In the genomic region with DNA sequence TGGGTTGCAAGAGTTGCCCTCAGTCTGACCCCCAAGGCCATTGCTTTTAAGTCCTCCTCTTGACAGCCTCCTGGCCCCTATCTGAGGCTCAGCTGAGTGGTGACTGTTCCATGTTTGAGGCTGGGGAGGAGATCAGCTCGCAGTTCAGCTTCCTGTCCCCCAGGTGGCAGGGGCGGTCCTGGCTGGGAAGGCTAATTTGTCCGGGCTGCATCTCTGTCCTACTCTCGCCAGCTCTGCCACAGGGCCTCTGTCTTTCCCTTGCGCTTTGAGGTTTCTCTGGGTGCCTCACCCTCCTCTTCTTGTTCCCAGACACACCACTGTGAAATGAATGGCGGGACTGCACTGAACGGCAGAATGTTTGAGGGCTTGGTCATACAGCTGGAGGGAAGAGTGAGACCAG, we compare ENCODE assay signal across 8 cellular contexts.
DNase-seq lines count a peak whose midpoint lies in the region; ATAC-seq, FAIRE-seq and TF ChIP-seq lines count a peak whose summit lies in the region.

No MANE protein-coding gene starts in this region.

- in situ Hi-C loops in K562 (cut with MboI) = no loop called here

- H3K9me3 ChIP-seq in K562 (replicated peaks; ENCODE audit: control insufficient read depth, insufficient read depth, low read depth, low read length) = no peaks in the 10 kb centered on the region

- 0 out of 2 replicates have a peak, but pooled peaks cover 3% of the 10 kb centered on the region for H4K20me1 ChIP-seq in K562 (replicated peaks; ENCODE audit: control insufficient read depth, insufficient read depth, low read length)

- WGBS in K562 (ENCODE audit: insufficient coverage, low coverage, missing lambda C conversion rate) = 5% methylated on average over 7 of the region's 7 CpGs

- no peak overlapping the region for H3K9ac ChIP-seq in K562 (ENCODE audit: insufficient read depth in 1 of 2, low read depth in 2 of 2, low read length in 2 of 2)

- no peak for TF ChIP-seq POLR2A in K562 (conservative IDR thresholded peaks at IDR 0.05)

- FAIRE-seq in K562 (lab: Jason Lieb, UNC) = no peak

- H3K27ac ChIP-seq in K562 (ENCODE audit: extremely low read depth, low read depth, low read length) = no peak overlapping the region

- CTCF ChIA-PET in K562 (lab: Yijun Ruan, JAX; ENCODE audit: low intra/inter-chr PET ratio) = interaction anchor here (1.5 kb wide), 1 partner anchor 368 kb away, joined by 4 read pairs; no protein-coding TSS in a partner anchor

- H3K27me3 ChIP-seq in K562 (ENCODE audit: control insufficient read depth in 2 of 2, insufficient read depth in 2 of 2, low read length in 2 of 2) = peaks cover 5 to 54% of the 10 kb centered on the region in 2 experiments; a peak in 4 of 5 replicates

- H3K36me3 Mint-ChIP-seq in nephron (ENCODE audit: low read depth) = no peaks in the 10 kb centered on the region

- no peaks in the 10 kb centered on the region for H3K36me3 ChIP-seq in K562 (ENCODE audit: control insufficient read depth, insufficient read depth, low read length)

- POLR2A ChIA-PET in K562 (lab: Yijun Ruan, JAX) = interaction anchor here (0.7 to 0.8 kb wide), 2 partner anchors 10 kb away, joined by 3 read pairs; no protein-coding TSS in a partner anchor

- peaks cover 4% of the 10 kb centered on the region for H3K4me1 Mint-ChIP-seq in nephron

- DNase-seq in A172 (ENCODE audit: low spot score) (peak; percentile 45), GM12865 (ENCODE audit: low read depth) (peak; percentile 43), NCI-H446 treated with DMSO at 0.1 percent for 48 hours (lab: John Stamatoyannopoulos, UW) (peak; percentile 43), K562 (ENCODE audit: extremely low read depth in 1 of 4, low spot score in 3 of 4) (peak; percentile 46 to 65 (median 52)), putamen (ENCODE audit: low spot score) (no peak), amniotic stem cell (lab: John Stamatoyannopoulos, UW) (no peak)

- TF ChIP-seq CTCF in GM12865 (IDR thresholded peaks at IDR 0.05; ENCODE audit: insufficient read depth, low read depth, low read length, missing control alignments) = peak; percentile 53
- peak; percentile 64 to 71 (median 69) for TF ChIP-seq CTCF in K562 (IDR thresholded peaks at IDR 0.05 in 2 of 3, conservative IDR thresholded peaks at IDR 0.05 in 1 of 3; ENCODE audit: insufficient read depth in 2 of 3, low read depth in 1 of 3, low read length in 3 of 3)
- TF ChIP-seq CTCF in nephron (IDR thresholded peaks at IDR 0.05; ENCODE audit: unreplicated experiment in 3 of 3) = peak; percentile 51 to 57 (median 53)

- H3K79me2 ChIP-seq in K562 (ENCODE audit: control insufficient read depth, insufficient read depth, low read length) = no peaks in the 10 kb centered on the region

- no TSS peak for BruUV-seq in K562 (replicated peaks; lab: Mats Ljungman, UMichigan)

- no peak overlapping the region for H3K27ac Mint-ChIP-seq in nephron

- peaks cover 16% of the 10 kb centered on the region for H3K27me3 Mint-ChIP-seq in nephron (ENCODE audit: low read depth)

- H3K4me3 ChIP-seq in GM12865 (ENCODE audit: low read depth, low read length) = no peak overlapping the region
- H3K4me3 ChIP-seq in K562 = no peak overlapping the region

- no peaks in the 10 kb centered on the region for H3K9me3 Mint-ChIP-seq in nephron

- no peak overlapping the region for H3K4me2 ChIP-seq in K562 (ENCODE audit: insufficient read depth, low read length)

- TF ChIP-seq RAD21 in K562 (CRISPR knock-in tag; conservative IDR thresholded peaks at IDR 0.05 in 1 of 2, IDR thresholded peaks at IDR 0.05 in 1 of 2) = peak; percentile 53 to 73

- H2AFZ ChIP-seq in K562 (ENCODE audit: low read depth, low read length) = no peak overlapping the region

- TF ChIP-seq EP300 in K562 (IDR thresholded peaks at IDR 0.05; ENCODE audit: low read length) = no peak

- no peak overlapping the region for H3K4me3 Mint-ChIP-seq in nephron

- ATAC-seq in K562 = peak; percentile 90
- ATAC-seq in HG03095 (IDR thresholded peaks at IDR 0.05; ENCODE audit: unreplicated experiment) = no peak

- H3K4me1 ChIP-seq in K562 (replicated peaks in 1 of 2; ENCODE audit: control insufficient read depth in 2 of 2, insufficient read depth in 2 of 2, low read length in 2 of 2) = no peaks in the 10 kb centered on the region

- intact Hi-C loops in K562 (cut with micrococcal nuclease) = loop anchor here (1.0 to 5.0 kb wide), 3 partner anchors 157 to 598 kb away; a partner anchor contains a TSS

- H3K9me1 ChIP-seq in K562 (ENCODE audit: control insufficient read depth, insufficient read depth, low read length) = peaks cover 3% of the 10 kb centered on the region

TF ChIP-seq in K562, 482 proteins besides CTCF, POLR2A, EP300 and RAD21:
- TF ChIP-seq, protein P1, sequence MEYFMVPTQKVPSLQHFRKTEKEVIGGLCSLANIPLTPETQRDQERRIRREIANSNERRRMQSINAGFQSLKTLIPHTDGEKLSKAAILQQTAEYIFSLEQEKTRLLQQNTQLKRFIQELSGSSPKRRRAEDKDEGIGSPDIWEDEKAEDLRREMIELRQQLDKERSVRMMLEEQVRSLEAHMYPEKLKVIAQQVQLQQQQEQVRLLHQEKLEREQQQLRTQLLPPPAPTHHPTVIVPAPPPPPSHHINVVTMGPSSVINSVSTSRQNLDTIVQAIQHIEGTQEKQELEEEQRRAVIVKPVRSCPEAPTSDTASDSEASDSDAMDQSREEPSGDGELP (CRISPR knock-in tag; IDR thresholded peaks at IDR 0.05; ENCODE audit: borderline replicate concordance) = peak; percentile 47; the same call in 1 of the 2 replicates
- TF ChIP-seq JUND (IDR thresholded peaks at IDR 0.05; ENCODE audit: borderline replicate concordance, low read depth, low read length) (no peak), JUND (tag; IDR thresholded peaks at IDR 0.05; ENCODE audit: borderline replicate concordance, low read depth, low read length) (no peak), SMC3 (conservative IDR thresholded peaks at IDR 0.05; ENCODE audit: insufficient read depth, low read depth, low read length) (peak; percentile 75), CCAR2 (IDR thresholded peaks at IDR 0.05; ENCODE audit: low read depth, low read length) (no peak), STAG1 (CRISPR knock-in tag; IDR thresholded peaks at IDR 0.05; ENCODE audit: borderline replicate concordance) (peak; percentile 53; the same call in 1 of the 2 replicates)
- TF ChIP-seq, protein P2, sequence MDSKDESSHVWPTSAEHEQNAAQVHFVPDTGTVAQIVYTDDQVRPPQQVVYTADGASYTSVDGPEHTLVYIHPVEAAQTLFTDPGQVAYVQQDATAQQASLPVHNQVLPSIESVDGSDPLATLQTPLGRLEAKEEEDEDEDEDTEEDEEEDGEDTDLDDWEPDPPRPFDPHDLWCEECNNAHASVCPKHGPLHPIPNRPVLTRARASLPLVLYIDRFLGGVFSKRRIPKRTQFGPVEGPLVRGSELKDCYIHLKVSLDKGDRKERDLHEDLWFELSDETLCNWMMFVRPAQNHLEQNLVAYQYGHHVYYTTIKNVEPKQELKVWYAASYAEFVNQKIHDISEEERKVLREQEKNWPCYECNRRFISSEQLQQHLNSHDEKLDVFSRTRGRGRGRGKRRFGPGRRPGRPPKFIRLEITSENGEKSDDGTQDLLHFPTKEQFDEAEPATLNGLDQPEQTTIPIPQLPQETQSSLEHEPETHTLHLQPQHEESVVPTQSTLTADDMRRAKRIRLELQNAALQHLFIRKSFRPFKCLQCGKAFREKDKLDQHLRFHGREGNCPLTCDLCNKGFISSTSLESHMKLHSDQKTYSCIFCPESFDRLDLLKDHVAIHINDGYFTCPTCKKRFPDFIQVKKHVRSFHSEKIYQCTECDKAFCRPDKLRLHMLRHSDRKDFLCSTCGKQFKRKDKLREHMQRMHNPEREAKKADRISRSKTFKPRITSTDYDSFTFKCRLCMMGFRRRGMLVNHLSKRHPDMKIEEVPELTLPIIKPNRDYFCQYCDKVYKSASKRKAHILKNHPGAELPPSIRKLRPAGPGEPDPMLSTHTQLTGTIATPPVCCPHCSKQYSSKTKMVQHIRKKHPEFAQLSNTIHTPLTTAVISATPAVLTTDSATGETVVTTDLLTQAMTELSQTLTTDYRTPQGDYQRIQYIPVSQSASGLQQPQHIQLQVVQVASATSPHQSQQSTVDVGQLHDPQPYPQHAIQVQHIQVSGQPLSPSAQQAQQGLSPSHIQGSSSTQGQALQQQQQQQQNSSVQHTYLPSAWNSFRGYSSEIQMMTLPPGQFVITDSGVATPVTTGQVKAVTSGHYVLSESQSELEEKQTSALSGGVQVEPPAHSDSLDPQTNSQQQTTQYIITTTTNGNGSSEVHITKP (IDR thresholded peaks at IDR 0.05; ENCODE audit: partially characterized antibody) = no peak

Comparison
In these comparisons a context has a peak if more than half of its experiments do, and no peak if none do; other contexts are left out.
1. DNase-seq: peak in A172 (single experiment), GM12865 (single experiment), NCI-H446 treated with DMSO at 0.1 percent for 48 hours (single experiment) and K562 (4 of 4); none in putamen (single experiment) and amniotic stem cell (single experiment).
2. Peak in every context shown above with its lines, with median percentiles within 50 percentile points of each other: CTCF ChIP-seq.